In genomic region chr7:105527737-105528136, GRCh38 we compare ENCODE assay signal across 3 cellular contexts. TPM values are rescaled to one million over a fixed set of nuclear protein-coding genes. Genes with fewer than 3 reads are reported as not detected.
"Had no signal": no experiment of that assay in that cellular context is flagged by ENCODE, and none has a peak within 500 bp of the region (broad histone marks: within the 10 kb centered on the region; RNA-seq: fewer than 3 reads in every experiment).

No MANE protein-coding gene starts in this region.

RNA-seq across cellular contexts. Expression of gene EFCAB10, which starts 53.6 kb away (rescaled TPM):
- total RNA-seq: LHCN-M2, M059J, MCF 10A had no signal
